Comparison of ENCODE assay signal across 11 cellular contexts in genomic region chr11:120316880-120317688, GRCh38. TPM values are rescaled to one million over a fixed set of nuclear protein-coding genes. Genes with fewer than 3 reads are reported as not detected.
DNase-seq lines count a peak whose midpoint lies in the region; ATAC-seq and TF ChIP-seq lines count a peak whose summit lies in the region.
"Had no signal": no experiment of that assay in that cellular context is flagged by ENCODE, and none has a peak within 500 bp of the region (broad histone marks: within the 10 kb centered on the region; RNA-seq: fewer than 3 reads in every experiment).

No MANE protein-coding gene starts in this region.

- no peak overlapping the region for H3K27ac ChIP-seq in HUES48 (ENCODE audit: low read depth, low read length)
- H3K27ac ChIP-seq in breast epithelium, result peak overlapping the region; percentile 88 to 90
- H3K27ac ChIP-seq in stomach smooth muscle (ENCODE audit: low read length), result peak overlapping the region; percentile 64
- H3K27ac ChIP-seq: SK-N-MC had no signal

- H3K4me3 ChIP-seq in HUES48 (ENCODE audit: low read depth, low read length) (peak overlapping the region; percentile 33; the same call in 1 of the 2 replicates), breast epithelium (peak overlapping the region in 2 of 3 donors; percentile 26 to 46), stomach smooth muscle (ENCODE audit: low read length in 2 of 2) (peak overlapping the region in 1 of 2 donors; percentile 14)
- H3K4me3 ChIP-seq: SK-N-MC, testis had no signal

- TF ChIP-seq POLR2A in breast epithelium (IDR thresholded peaks at IDR 0.05), result no peak

- H3K27me3 ChIP-seq in HUES48 (ENCODE audit: control insufficient read depth, insufficient read depth, low read length) (no peaks in the 10 kb centered on the region), breast epithelium (no peaks in the 10 kb centered on the region), stomach smooth muscle (ENCODE audit: control insufficient read depth in 1 of 2, insufficient read depth in 2 of 2, low read length in 2 of 2) (no peaks in the 10 kb centered on the region)
- H3K27me3 ChIP-seq: testis had no signal

- ATAC-seq in activated CD4-positive, CD25-positive, alpha-beta regulatory T cell treated with anti-CD3 and anti-CD28 coated beads, Interleukin-2, amount 50 U/mL, for 24 hours, result no peak

- TF ChIP-seq CTCF in breast epithelium (IDR thresholded peaks at IDR 0.05), result no peak

- intact Hi-C loops in breast epithelium (cut with DNase I; ENCODE audit: low total_unique reads), result no loop called here

- no peaks in the 10 kb centered on the region for H3K36me3 ChIP-seq in HUES48 (ENCODE audit: control insufficient read depth, insufficient read depth, low read length)
- no peaks in the 10 kb centered on the region for H3K36me3 ChIP-seq in breast epithelium
- no peaks in the 10 kb centered on the region for H3K36me3 ChIP-seq in stomach smooth muscle (ENCODE audit: control insufficient read depth in 2 of 2, insufficient read depth in 2 of 2, low read length in 2 of 2)

- H3K9ac ChIP-seq in HUES48 (ENCODE audit: low read depth, low read length) (no peak overlapping the region), stomach smooth muscle (ENCODE audit: low read length in 2 of 2) (peak overlapping the region in 1 of 2 donors; percentile 29)

- H3K9me3 ChIP-seq in HUES48 (ENCODE audit: control insufficient read depth, insufficient read depth, low read length) (no peaks in the 10 kb centered on the region), breast epithelium (no peaks in the 10 kb centered on the region), stomach smooth muscle (ENCODE audit: control insufficient read depth in 2 of 2, low read length in 2 of 2) (no peaks in the 10 kb centered on the region)
- H3K9me3 ChIP-seq: testis had no signal

- H3K4me1 ChIP-seq in HUES48 (ENCODE audit: control insufficient read depth, insufficient read depth, low read length) (peaks cover 11% of the 10 kb centered on the region), breast epithelium (peaks cover 5 to 8% of the 10 kb centered on the region in 2 donors), stomach smooth muscle (ENCODE audit: control insufficient read depth, insufficient read depth, low read length) (peaks cover 16% of the 10 kb centered on the region)
- H3K4me1 ChIP-seq: testis had no signal

- peak; percentile 90 to 94 for DNase-seq in breast epithelium (ENCODE audit: low spot score in 2 of 2)
- peak; percentile 76 for DNase-seq in iPS-NIHi7 (ENCODE audit: extremely low spot score)
- DNase-seq in GF-D8 (lab: John Stamatoyannopoulos, UW), result no peak
- no peak for DNase-seq in NCI-H345 treated with DMSO at 0.1 percent for 48 hours (lab: John Stamatoyannopoulos, UW; ENCODE audit: unreplicated experiment)
- DNase-seq in COR-L47 (lab: John Stamatoyannopoulos, UW), result no peak
- DNase-seq: activated T-cell treated with anti-CD3 and anti-CD28 coated beads, Interleukin-2, amount 50 U/mL, for 48 hours; testis had no signal

RNA-seq across cellular contexts. Expression of gene TLCD5, which starts 8.0 kb away (rescaled TPM):
- total RNA-seq in breast epithelium, result 1 to 10 TPM; 2.9 to 8.2 (median 6.9) TPM

RNA-seq across cellular contexts. Expression of gene ARHGEF12, which starts 19.1 kb away (rescaled TPM):
- total RNA-seq in breast epithelium, result 100 to 1,000 TPM in 2 of 3 donors, 10 to 100 TPM in 1; 83.4 to 192 (median 145) TPM

Comparison
In these comparisons a context has a peak if more than half of its experiments do, and no peak if none do; other contexts are left out.
1. DNase-seq: peak in breast epithelium (2 of 2) and iPS-NIHi7 (single experiment); none in GF-D8 (single experiment), NCI-H345 treated with DMSO at 0.1 percent for 48 hours (single experiment) and COR-L47 (single experiment).